ENCODE assay signal across 14 cellular contexts in genomic region chr18:54148151-54148550, GRCh38.
DNase-seq lines count a peak whose midpoint lies in the region; ATAC-seq and TF ChIP-seq lines count a peak whose summit lies in the region.
"Had no signal": no experiment of that assay in that cellular context is flagged by ENCODE, and none has a peak within 500 bp of the region (broad histone marks: within the 10 kb centered on the region; RNA-seq: fewer than 3 reads in every experiment).

No MANE protein-coding gene starts in this region.

- peak overlapping the region; percentile 92 for H3K4me2 ChIP-seq in KMS-11
- no peak overlapping the region for H3K4me2 ChIP-seq in osteoblast (ENCODE audit: insufficient read depth, low read length)

- peak overlapping the region; percentile 99 for H3K27ac Mint-ChIP-seq in activated T-helper 17 cell treated with anti-CD3 and anti-CD28 coated beads, Interleukin-2, amount 50 U/mL, for 72 hours
- H3K27ac Mint-ChIP-seq in effector memory CD8-positive, alpha-beta T cell, result peak overlapping the region in 1 of 2 donors; percentile 38
- H3K27ac Mint-ChIP-seq: progenitor cell of endocrine pancreas had no signal

- peaks cover 31% of the 10 kb centered on the region for H3K4me1 Mint-ChIP-seq in activated T-helper 17 cell treated with anti-CD3 and anti-CD28 coated beads, Interleukin-2, amount 50 U/mL, for 72 hours
- peaks cover 6 to 10% of the 10 kb centered on the region in 2 donors for H3K4me1 Mint-ChIP-seq in effector memory CD8-positive, alpha-beta T cell (ENCODE audit: low read depth in 2 of 2)

- no peaks in the 10 kb centered on the region for H3K36me3 ChIP-seq in KMS-11 (ENCODE audit: insufficient read depth)
- peaks cover 10% of the 10 kb centered on the region for H3K36me3 ChIP-seq in osteoblast (ENCODE audit: insufficient read depth, low read length)

- H3K9me3 ChIP-seq in osteoblast (ENCODE audit: low read depth, low read length), result no peaks in the 10 kb centered on the region

- peak overlapping the region; percentile 84 for H3K4me3 Mint-ChIP-seq in activated T-helper 17 cell treated with anti-CD3 and anti-CD28 coated beads, Interleukin-2, amount 50 U/mL, for 72 hours
- H3K4me3 Mint-ChIP-seq in effector memory CD8-positive, alpha-beta T cell, result no peak overlapping the region
- H3K4me3 Mint-ChIP-seq: CD14-positive monocyte had no signal

- H3K9ac ChIP-seq in KMS-11, result 0 out of 2 replicates have a peak overlapping the region, but pooled peaks have one; percentile 9

- DNase-seq in D341Med (ENCODE audit: low spot score) (peak; percentile 49), osteoblast (ENCODE audit: insufficient read length, low spot score, missing footprints) (no peak)
- no peak for DNase-seq in effector memory CD8-positive, alpha-beta T cell
- DNase-seq in activated effector memory CD4-positive, alpha-beta T cell treated with Interleukin-2 at 50 U/mL for 16 hours, result no peak
- DNase-seq: foreskin fibroblast, GOT3, NCI-H226, T-helper 9 cell had no signal

- no peak overlapping the region for H3K4me3 ChIP-seq in KMS-11 (IDR thresholded peaks at IDR 0.05; ENCODE audit: insufficient read depth, low read depth, low read length)
- no peak overlapping the region for H3K4me3 ChIP-seq in osteoblast (ENCODE audit: insufficient read depth, low read length)

- H3K27me3 Mint-ChIP-seq in activated T-helper 17 cell treated with anti-CD3 and anti-CD28 coated beads, Interleukin-2, amount 50 U/mL, for 72 hours, result no peaks in the 10 kb centered on the region
- no peaks in the 10 kb centered on the region for H3K27me3 Mint-ChIP-seq in effector memory CD8-positive, alpha-beta T cell
- H3K27me3 Mint-ChIP-seq: progenitor cell of endocrine pancreas had no signal

- H2AFZ ChIP-seq in KMS-11 (ENCODE audit: low read depth) (no peak overlapping the region), osteoblast (ENCODE audit: low read length) (no peak overlapping the region)

- no peak for ATAC-seq in activated T-helper 17 cell treated with anti-CD3 and anti-CD28 coated beads, Interleukin-2, amount 50 U/mL, for 72 hours (replicated peaks)
- ATAC-seq in effector memory CD8-positive, alpha-beta T cell (replicated peaks), result no peak
- ATAC-seq in GM19324 (IDR thresholded peaks at IDR 0.05; ENCODE audit: low FRiP score, unreplicated experiment) (no peak), GM21717 (IDR thresholded peaks at IDR 0.05; ENCODE audit: unreplicated experiment) (no peak)

- no peaks in the 10 kb centered on the region for H3K27me3 ChIP-seq in KMS-11 (ENCODE audit: insufficient read depth, low read depth)
- no peaks in the 10 kb centered on the region for H3K27me3 ChIP-seq in osteoblast (ENCODE audit: insufficient read depth, low read length)

- no peak for TF ChIP-seq CTCF in KMS-11 (conservative IDR thresholded peaks at IDR 0.05; ENCODE audit: low read depth, low read length)
- no peak for TF ChIP-seq CTCF in osteoblast (IDR thresholded peaks at IDR 0.05; ENCODE audit: extremely low read depth, low read depth, low read length)

- H3K79me2 ChIP-seq in KMS-11 (ENCODE audit: insufficient read depth, low read depth) (no peaks in the 10 kb centered on the region), osteoblast (ENCODE audit: insufficient read depth, low read length) (peaks cover 4% of the 10 kb centered on the region)

- peak overlapping the region; percentile 67 for H3K27ac ChIP-seq in KMS-11
- H3K27ac ChIP-seq in osteoblast (ENCODE audit: low read depth, low read length), result peak overlapping the region; percentile 94

- H4K20me1 ChIP-seq in KMS-11 (ENCODE audit: insufficient read depth), result no peaks in the 10 kb centered on the region; the same call in 1 of the 2 replicates
- no peaks in the 10 kb centered on the region for H4K20me1 ChIP-seq in osteoblast (ENCODE audit: insufficient read depth, low read length)

- H3K36me3 Mint-ChIP-seq in activated T-helper 17 cell treated with anti-CD3 and anti-CD28 coated beads, Interleukin-2, amount 50 U/mL, for 72 hours (ENCODE audit: low read depth), result peaks cover 31% of the 10 kb centered on the region
- peaks cover 3% of the 10 kb centered on the region for H3K36me3 Mint-ChIP-seq in effector memory CD8-positive, alpha-beta T cell (ENCODE audit: insufficient read depth)

- no peaks in the 10 kb centered on the region for H3K9me3 Mint-ChIP-seq in activated T-helper 17 cell treated with anti-CD3 and anti-CD28 coated beads, Interleukin-2, amount 50 U/mL, for 72 hours
- H3K9me3 Mint-ChIP-seq in effector memory CD8-positive, alpha-beta T cell, result peaks cover 0 to 2% of the 10 kb centered on the region in 2 donors

- H3K4me1 ChIP-seq in KMS-11 (ENCODE audit: low read depth, poor library complexity, severe bottlenecking), result peaks cover 65% of the 10 kb centered on the region
- H3K4me1 ChIP-seq in osteoblast (ENCODE audit: insufficient read depth, low read length), result peaks cover 35% of the 10 kb centered on the region
